Comparison of ENCODE assay signal across 17 cellular contexts in genomic region chr20:21709535-21709904, GRCh38. TPM values are rescaled to one million over a fixed set of nuclear protein-coding genes. Genes with fewer than 3 reads are reported as not detected.
DNase-seq lines count a peak whose midpoint lies in the region; ATAC-seq and TF ChIP-seq lines count a peak whose summit lies in the region.
"Had no signal": no experiment of that assay in that cellular context is flagged by ENCODE, and none has a peak within 500 bp of the region (broad histone marks: within the 10 kb centered on the region; RNA-seq: fewer than 3 reads in every experiment).

No MANE protein-coding gene starts in this region.

- no peaks in the 10 kb centered on the region for H3K79me2 ChIP-seq in osteoblast (ENCODE audit: insufficient read depth, low read length)

- H3K4me1 ChIP-seq in osteoblast (ENCODE audit: insufficient read depth, low read length) (no peaks in the 10 kb centered on the region), thymus (ENCODE audit: control insufficient read depth, insufficient read depth, low read length) (no peaks in the 10 kb centered on the region)
- H3K4me1 ChIP-seq: Caco-2, HAP-1 had no signal

- H3K27ac ChIP-seq in osteoblast (ENCODE audit: low read depth, low read length) (no peak overlapping the region), thymus (ENCODE audit: low read depth) (peak overlapping the region; percentile 53)

- H3K36me3 ChIP-seq in H7 (replicated peaks; ENCODE audit: control insufficient read depth, insufficient read depth, low read length) (no peaks in the 10 kb centered on the region), osteoblast (ENCODE audit: insufficient read depth, low read length) (no peaks in the 10 kb centered on the region), thymus (ENCODE audit: control insufficient read depth, insufficient read depth) (no peaks in the 10 kb centered on the region)
- H3K36me3 ChIP-seq: HAP-1 had no signal

- H2AFZ ChIP-seq in osteoblast (ENCODE audit: low read length), result no peak overlapping the region

- DNase-seq in H7 (peak; percentile 32), osteoblast (ENCODE audit: insufficient read length, low spot score, missing footprints) (peak; percentile 76), activated gamma-delta T cell (lab: John Stamatoyannopoulos, UW) (no peak)
- DNase-seq: C1 segment of cervical spinal cord; Caco-2; CD4-positive, alpha-beta memory T cell; DMS153; DND-41; HFFc6 had no signal

- H3K27me3 ChIP-seq in H7 (ENCODE audit: control insufficient read depth, insufficient read depth, low read length) (peaks cover 100% of the 10 kb centered on the region), osteoblast (ENCODE audit: insufficient read depth, low read length) (peaks cover 30% of the 10 kb centered on the region), thymus (ENCODE audit: control insufficient read depth, insufficient read depth) (peaks cover 79% of the 10 kb centered on the region)

- no peak overlapping the region for H3K4me2 ChIP-seq in osteoblast (ENCODE audit: insufficient read depth, low read length)

- TF ChIP-seq CTCF in osteoblast (IDR thresholded peaks at IDR 0.05; ENCODE audit: extremely low read depth, low read depth, low read length), result no peak

- 8% methylated on average over 6 of the region's 6 CpGs for WGBS in thymus

- no peak overlapping the region for H3K4me3 ChIP-seq in H7 (ENCODE audit: insufficient read depth, low read depth, low read length)
- no peak overlapping the region for H3K4me3 ChIP-seq in osteoblast (ENCODE audit: insufficient read depth, low read length)
- no peak overlapping the region for H3K4me3 ChIP-seq in thymus (ENCODE audit: low read length)
- H3K4me3 ChIP-seq: GM12878, HAP-1 had no signal

- ATAC-seq in GM19455 (IDR thresholded peaks at IDR 0.05; ENCODE audit: unreplicated experiment) (no peak), GM18502 (IDR thresholded peaks at IDR 0.05; ENCODE audit: poor library complexity, unreplicated experiment) (no peak)
- ATAC-seq: GM12878 had no signal

- no peaks in the 10 kb centered on the region for H3K9me3 ChIP-seq in osteoblast (ENCODE audit: low read depth, low read length)
- H3K9me3 ChIP-seq in thymus (ENCODE audit: control insufficient read depth), result peaks cover 1% of the 10 kb centered on the region
- H3K9me3 ChIP-seq: Caco-2, HAP-1 had no signal

- no peaks in the 10 kb centered on the region for H4K20me1 ChIP-seq in osteoblast (ENCODE audit: insufficient read depth, low read length)

RNA-seq across cellular contexts. Expression of gene PAX1, which starts 4.1 kb away (rescaled TPM):
- not detected in 2 replicates for total RNA-seq in H7 (2014; rRNA removed; shearing (Covaris generic))
- total RNA-seq in osteoblast, result under 0.01 TPM in 1 of 2 replicates, not detected in the other
- 35.6 TPM for polyA plus RNA-seq in thymus
- total RNA-seq: A172; Caco-2; CD4-positive, alpha-beta memory T cell; GM12878; H4; HFFc6 had no signal
- polyA plus RNA-seq: BJ; CD4-positive, alpha-beta memory T cell; GM12878 had no signal
